In genomic region chr5:162217037-162217436, GRCh38 we compare ENCODE assay signal across 27 cellular contexts.
"Had no signal": no experiment of that assay in that cellular context is flagged by ENCODE, and none has a peak within 500 bp of the region (broad histone marks: within the 10 kb centered on the region; RNA-seq: fewer than 3 reads in every experiment).

No MANE protein-coding gene starts in this region.

- H3K9me3 Mint-ChIP-seq: stimulated activated memory B cell treated with anti-CD40 and anti-IgM and Interleukin-4, amounts not matched to agents 10 μg/mL and 1 μg/mL and 100 μg/mL, for 72 hours; type B pancreatic cell had no signal

- H3K4me1 Mint-ChIP-seq: stimulated activated effector memory CD8-positive, alpha-beta T cell treated with anti-CD3 and anti-CD28 coated beads, Interleukin-12 subunit alpha, Interleukin-12 subunit beta, amount 100 ng/mL, for 72 hours; stimulated activated memory B cell treated with anti-CD40 and anti-IgM and Interleukin-4, amounts not matched to agents 10 μg/mL and 1 μg/mL and 100 μg/mL, for 72 hours; stimulated activated naive B cell treated with anti-CD40 and anti-IgM and Interleukin-4, amounts not matched to agents 10 μg/mL and 1 μg/mL and 100 μg/mL, for 72 hours; stimulated activated naive CD8-positive, alpha-beta T cell treated with anti-CD3 and anti-CD28 coated beads, Interleukin-15, amount 100 ng/mL, for 72 hours had no signal

- H3K9me3 ChIP-seq: stomach, suprapubic skin, testis, thoracic aorta, thyroid gland, tibial artery, tibial nerve, transverse colon, upper lobe of left lung, upper lobe of right lung, uterus, vagina had no signal

- H3K36me3 Mint-ChIP-seq: stimulated activated effector memory CD8-positive, alpha-beta T cell treated with anti-CD3 and anti-CD28 coated beads, Interleukin-12 subunit alpha, Interleukin-12 subunit beta, amount 100 ng/mL, for 72 hours; stimulated activated memory B cell treated with anti-CD40 and anti-IgM and Interleukin-4, amounts not matched to agents 10 μg/mL and 1 μg/mL and 100 μg/mL, for 72 hours; stimulated activated naive B cell treated with anti-CD40 and anti-IgM and Interleukin-4, amounts not matched to agents 10 μg/mL and 1 μg/mL and 100 μg/mL, for 72 hours; type B pancreatic cell had no signal

- H3K27me3 ChIP-seq: stomach, suprapubic skin, testis, thyroid gland, tibial artery, tibial nerve, transverse colon, upper lobe of left lung, upper lobe of right lung, uterus, vagina had no signal

- H3K27ac Mint-ChIP-seq: stimulated activated effector memory CD8-positive, alpha-beta T cell treated with anti-CD3 and anti-CD28 coated beads, Interleukin-12 subunit alpha, Interleukin-12 subunit beta, amount 100 ng/mL, for 72 hours; stimulated activated memory B cell treated with anti-CD40 and anti-IgM and Interleukin-4, amounts not matched to agents 10 μg/mL and 1 μg/mL and 100 μg/mL, for 72 hours; stimulated activated naive B cell treated with anti-CD40 and anti-IgM and Interleukin-4, amounts not matched to agents 10 μg/mL and 1 μg/mL and 100 μg/mL, for 72 hours; stimulated activated naive CD8-positive, alpha-beta T cell treated with anti-CD3 and anti-CD28 coated beads, Interleukin-15, amount 100 ng/mL, for 72 hours; stimulated activated naive CD8-positive, alpha-beta T cell treated with anti-CD3 and anti-CD28 coated beads, Interleukin-15, Interleukin-2, amounts not matched to agents 100 ng/mL and 50 ng/mL, for 24 hours; type B pancreatic cell had no signal

- H3K27ac ChIP-seq: stomach, suprapubic skin, testis, thoracic aorta, thyroid gland, tibial artery, tibial nerve, transverse colon, upper lobe of left lung, upper lobe of right lung, uterus, vagina had no signal

- H3K4me3 Mint-ChIP-seq: stimulated activated effector memory CD8-positive, alpha-beta T cell treated with anti-CD3 and anti-CD28 coated beads, Interleukin-12 subunit alpha, Interleukin-12 subunit beta, amount 100 ng/mL, for 72 hours; stimulated activated memory B cell treated with anti-CD40 and anti-IgM and Interleukin-4, amounts not matched to agents 10 μg/mL and 1 μg/mL and 100 μg/mL, for 72 hours; stimulated activated naive B cell treated with anti-CD40 and anti-IgM and Interleukin-4, amounts not matched to agents 10 μg/mL and 1 μg/mL and 100 μg/mL, for 72 hours; stimulated activated naive CD8-positive, alpha-beta T cell treated with anti-CD3 and anti-CD28 coated beads, Interleukin-15, amount 100 ng/mL, for 72 hours; stimulated activated naive CD8-positive, alpha-beta T cell treated with anti-CD3 and anti-CD28 coated beads, Interleukin-15, Interleukin-2, amounts not matched to agents 100 ng/mL and 50 ng/mL, for 24 hours; type B pancreatic cell had no signal

- ATAC-seq: stimulated activated effector memory CD8-positive, alpha-beta T cell treated with anti-CD3 and anti-CD28 coated beads, Interleukin-12 subunit alpha, Interleukin-12 subunit beta, amount 100 ng/mL, for 72 hours; stimulated activated memory B cell treated with anti-CD40 and anti-IgM and Interleukin-4, amounts not matched to agents 10 μg/mL and 1 μg/mL and 100 μg/mL, for 72 hours; stimulated activated naive B cell treated with anti-CD40 and anti-IgM and Interleukin-4, amounts not matched to agents 10 μg/mL and 1 μg/mL and 100 μg/mL, for 72 hours; stimulated activated naive CD8-positive, alpha-beta T cell treated with anti-CD3 and anti-CD28 coated beads, Interleukin-15, amount 100 ng/mL, for 72 hours; stimulated activated naive CD8-positive, alpha-beta T cell treated with anti-CD3 and anti-CD28 coated beads, Interleukin-15, Interleukin-2, amounts not matched to agents 100 U/mL and 50 U/mL, for 24 hours; upper lobe of right lung had no signal

- H3K4me1 ChIP-seq: stomach, suprapubic skin, testis, thyroid gland, tibial artery, tibial nerve, upper lobe of left lung, upper lobe of right lung, uterus, vagina had no signal

- H3K36me3 ChIP-seq: stomach, suprapubic skin, thoracic aorta, thyroid gland, tibial artery, tibial nerve, transverse colon, upper lobe of left lung, upper lobe of right lung, uterus, vagina had no signal

- H3K27me3 Mint-ChIP-seq: stimulated activated memory B cell treated with anti-CD40 and anti-IgM and Interleukin-4, amounts not matched to agents 10 μg/mL and 1 μg/mL and 100 μg/mL, for 72 hours; stimulated activated naive B cell treated with anti-CD40 and anti-IgM and Interleukin-4, amounts not matched to agents 10 μg/mL and 1 μg/mL and 100 μg/mL, for 72 hours; stimulated activated naive CD8-positive, alpha-beta T cell treated with anti-CD3 and anti-CD28 coated beads, Interleukin-15, amount 100 ng/mL, for 72 hours; stimulated activated naive CD8-positive, alpha-beta T cell treated with anti-CD3 and anti-CD28 coated beads, Interleukin-15, Interleukin-2, amounts not matched to agents 100 ng/mL and 50 ng/mL, for 24 hours; type B pancreatic cell had no signal

- H3K4me3 ChIP-seq: stomach, suprapubic skin, testis, thoracic aorta, thyroid gland, tibial artery, tibial nerve, transverse colon, upper lobe of left lung, upper lobe of right lung, uterus, vagina had no signal

- DNase-seq: stimulated activated CD4-positive, alpha-beta T cell treated with anti-CD3 and anti-CD28 coated beads, Interleukin-2, amount 100 ng/mL, for 48 hours; stimulated activated CD4-positive, alpha-beta T cell treated with anti-CD3 and anti-CD28 coated beads, Interleukin-4, amount 100 ng/mL, for 1 hour; stimulated activated CD4-positive, alpha-beta T cell treated with anti-CD3 and anti-CD28 coated beads, Interleukin-4, amount 100 ng/mL, for 24 hours; stimulated activated CD4-positive, alpha-beta T cell treated with anti-CD3 and anti-CD28 coated beads, Interleukin-4, amount 100 ng/mL, for 4 hours; stimulated activated CD8-positive, alpha-beta memory T cell treated with anti-CD3 and anti-CD28 coated beads, Interleukin-4, amount 100 ng/mL, for 48 hours; stimulated activated naive B cell treated with anti-CD40 and anti-IgM and Interleukin-4, amounts not matched to agents 10 μg/mL and 1 μg/mL and 100 μg/mL, for 72 hours; stimulated activated naive CD4-positive, alpha-beta T cell; stimulated activated naive CD4-positive, alpha-beta T cell treated with Interleukin-2 at 50 U/mL for 16 hours; stimulated activated naive CD8-positive, alpha-beta T cell treated with anti-CD3 and anti-CD28 coated beads, Interleukin-15, amount 100 ng/mL, for 72 hours; stimulated activated naive CD8-positive, alpha-beta T cell treated with anti-CD3 and anti-CD28 coated beads, Interleukin-15, Interleukin-2, amounts not matched to agents 100 U/mL and 50 U/mL, for 24 hours; stomach; substantia nigra; testis; thyroid gland; tibial artery; transverse colon; upper lobe of left lung; upper lobe of right lung; uterus had no signal
